Comparison of ENCODE assay signal across 8 cellular contexts in the genomic region with DNA sequence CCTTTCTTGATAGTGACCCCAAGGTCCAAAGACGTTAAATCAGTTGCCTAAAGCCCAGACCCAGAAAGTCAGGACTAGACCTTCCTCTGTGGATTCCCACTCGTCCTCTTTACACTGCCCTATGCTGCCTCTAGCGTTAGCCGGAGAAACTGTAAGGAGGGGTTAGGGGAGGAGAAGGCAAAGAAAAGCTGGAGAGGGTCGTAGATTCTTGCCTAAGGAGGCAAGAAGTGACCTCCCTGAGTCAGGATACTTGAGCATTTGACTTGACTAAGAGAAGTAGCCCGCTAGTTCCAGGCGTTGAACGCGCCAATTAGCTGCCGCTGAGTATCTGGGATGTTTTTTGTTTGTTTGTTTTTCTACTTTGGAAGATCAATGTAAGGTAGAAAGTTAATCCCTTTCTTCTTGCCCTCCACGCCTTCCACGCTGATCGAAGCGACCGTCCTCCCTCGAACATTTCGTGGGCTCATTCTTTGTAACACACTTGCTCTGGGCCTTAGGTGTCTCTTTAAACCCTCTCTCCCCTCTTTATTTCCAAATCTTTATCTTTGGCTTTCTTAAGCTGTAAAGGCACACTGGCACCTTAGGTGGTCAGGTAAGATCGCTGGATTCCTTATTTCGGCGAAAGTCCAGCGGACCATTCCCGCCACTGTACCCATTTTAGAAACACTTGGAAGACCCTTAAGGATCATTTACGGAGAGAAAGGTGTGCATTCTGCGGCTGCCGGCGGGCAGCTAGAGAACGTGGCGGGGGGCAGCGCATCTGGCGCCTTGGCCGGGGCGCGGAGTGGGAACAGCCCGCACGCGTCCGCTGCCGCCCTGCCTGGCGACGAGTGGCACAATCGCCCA. TPM values are rescaled to one million over a fixed set of nuclear protein-coding genes. Genes with fewer than 3 reads are reported as not detected.
DNase-seq lines count a peak whose midpoint lies in the region; ATAC-seq and TF ChIP-seq lines count a peak whose summit lies in the region.

No MANE protein-coding gene starts in this region.

- H3K27me3 ChIP-seq in Caco-2 (replicated peaks; ENCODE audit: control insufficient read depth, insufficient read depth, low read length): no peaks in the 10 kb centered on the region; the same call in 1 of the 2 replicates
- peaks cover 100% of the 10 kb centered on the region for H3K27me3 ChIP-seq in neutrophil

- no peak overlapping the region for H3K27ac Mint-ChIP-seq in Caco-2 (ENCODE audit: unreplicated experiment)
- no peak overlapping the region for H3K27ac Mint-ChIP-seq in activated naive CD8-positive, alpha-beta T cell
- peak overlapping the region; percentile 82 for H3K27ac Mint-ChIP-seq in glutamatergic neuron (ENCODE audit: unreplicated experiment)

- no TSS peak for BruUV-seq in Caco-2 (replicated peaks; lab: Mats Ljungman, UMichigan)

- H3K4me1 Mint-ChIP-seq in Caco-2 (ENCODE audit: low read depth, unreplicated experiment): peaks cover 9% of the 10 kb centered on the region
- H3K4me1 Mint-ChIP-seq in activated naive CD8-positive, alpha-beta T cell (ENCODE audit: low read depth): peaks cover 41% of the 10 kb centered on the region
- peaks cover 10% of the 10 kb centered on the region for H3K4me1 Mint-ChIP-seq in glutamatergic neuron (ENCODE audit: low read depth, unreplicated experiment)

- no peaks in the 10 kb centered on the region for H3K9me3 Mint-ChIP-seq in Caco-2 (ENCODE audit: unreplicated experiment)
- no peaks in the 10 kb centered on the region for H3K9me3 Mint-ChIP-seq in activated naive CD8-positive, alpha-beta T cell (ENCODE audit: low read depth)
- peaks cover 31% of the 10 kb centered on the region for H3K9me3 Mint-ChIP-seq in glutamatergic neuron (ENCODE audit: unreplicated experiment)

- H3K36me3 Mint-ChIP-seq in Caco-2 (ENCODE audit: insufficient read depth, unreplicated experiment) (peaks cover 26% of the 10 kb centered on the region), glutamatergic neuron (ENCODE audit: unreplicated experiment) (no peaks in the 10 kb centered on the region)
- no peaks in the 10 kb centered on the region for H3K36me3 Mint-ChIP-seq in activated naive CD8-positive, alpha-beta T cell

- CTCF ChIA-PET in Caco-2 (lab: Charles Lee): interaction anchor here (0.6 to 1.2 kb wide), 5 partner anchors 9 to 1537 kb away, joined by 3 to 5 read pairs (median 3); no protein-coding TSS in a partner anchor

- H3K4me3 Mint-ChIP-seq in Caco-2 (ENCODE audit: unreplicated experiment): peak overlapping the region; percentile 82
- peak overlapping the region; percentile 96 for H3K4me3 Mint-ChIP-seq in activated naive CD8-positive, alpha-beta T cell
- H3K4me3 Mint-ChIP-seq in glutamatergic neuron (ENCODE audit: unreplicated experiment): peak overlapping the region; percentile 94

- H3K4me3 ChIP-seq in Caco-2 (ENCODE audit: low read depth, low read length): peak overlapping the region; percentile 46
- H3K4me3 ChIP-seq in neutrophil (ENCODE audit: low read depth in 1 of 2, low read length in 1 of 2): peak overlapping the region; percentile 62 to 63

- H3K36me3 ChIP-seq in Caco-2 (ENCODE audit: control insufficient read depth, insufficient read depth, low read length): no peaks in the 10 kb centered on the region
- H3K36me3 ChIP-seq in neutrophil: no peaks in the 10 kb centered on the region

- ATAC-seq in GM19043 (IDR thresholded peaks at IDR 0.05; ENCODE audit: low read depth, unreplicated experiment) (peak; percentile 36), HG03354 (IDR thresholded peaks at IDR 0.05; ENCODE audit: poor library complexity, severe bottlenecking, unreplicated experiment) (peak; percentile 38), HG02840 (IDR thresholded peaks at IDR 0.05; ENCODE audit: low FRiP score, unreplicated experiment) (no peak)

- DNase-seq in Caco-2 (peak; percentile 56 to 64), NCI-H82 (lab: John Stamatoyannopoulos, UW) (peak; percentile 83), glutamatergic neuron (peak; percentile 70)

- POLR2A ChIA-PET in Caco-2 (lab: Charles Lee): no interaction called here

- H3K27me3 Mint-ChIP-seq in Caco-2 (ENCODE audit: insufficient read depth, unreplicated experiment) (no peaks in the 10 kb centered on the region), glutamatergic neuron (ENCODE audit: unreplicated experiment) (peaks cover 16% of the 10 kb centered on the region)
- peaks cover 22% of the 10 kb centered on the region for H3K27me3 Mint-ChIP-seq in activated naive CD8-positive, alpha-beta T cell

- no peaks in the 10 kb centered on the region for H3K9me3 ChIP-seq in Caco-2
- H3K9me3 ChIP-seq in neutrophil: no peaks in the 10 kb centered on the region

- H3K4me1 ChIP-seq in Caco-2: peaks cover 8% of the 10 kb centered on the region
- H3K4me1 ChIP-seq in neutrophil (ENCODE audit: control insufficient read depth in 1 of 2, insufficient read depth in 1 of 2, low read depth in 1 of 2, low read length in 1 of 2): peaks cover 40 to 51% of the 10 kb centered on the region in 2 experiments

- intact Hi-C loops in Caco-2 (cut with micrococcal nuclease; ENCODE audit: unreplicated experiment): loop anchor here (1.0 to 2.0 kb wide), 2 partner anchors 58 to 1471 kb away; no protein-coding TSS in a partner anchor

- no peak overlapping the region for H3K27ac ChIP-seq in neutrophil

- TF ChIP-seq CTCF in Caco-2 (IDR thresholded peaks at IDR 0.05; ENCODE audit: insufficient read depth in 1 of 2, low read depth in 1 of 2, low read length in 1 of 2, severe bottlenecking in 1 of 2, unreplicated experiment in 1 of 2) (peak; percentile 77 to 89), glutamatergic neuron (IDR thresholded peaks at IDR 0.05; ENCODE audit: partially characterized antibody, unreplicated experiment) (peak; percentile 78), neutrophil (IDR thresholded peaks at IDR 0.05) (no peak)

RNA-seq across cellular contexts. Expression of gene RGMB, which starts 5.1 kb away (rescaled TPM):
- 16.4 and 17.8 TPM in 2 replicates for total RNA-seq in Caco-2 (2022)
- total RNA-seq in glutamatergic neuron (ENCODE audit: unreplicated experiment): 95.9 TPM
